In genomic region chrX:37926700-37927099, GRCh38 we compare ENCODE assay signal across 8 cellular contexts.
DNase-seq lines count a peak whose midpoint lies in the region; ATAC-seq and TF ChIP-seq lines count a peak whose summit lies in the region.

No MANE protein-coding gene starts in this region.

- no peaks in the 10 kb centered on the region for H3K27me3 ChIP-seq in GM23338 (ENCODE audit: insufficient read depth)
- H3K27me3 ChIP-seq in neural cell (ENCODE audit: insufficient read depth, low read depth, low read length), result no peaks in the 10 kb centered on the region
- H3K27me3 ChIP-seq in gastrocnemius medialis, result no peaks in the 10 kb centered on the region

- H3K79me2 ChIP-seq in GM23338 (replicated peaks; ENCODE audit: insufficient read depth), result no peaks in the 10 kb centered on the region
- H3K79me2 ChIP-seq in neural cell (replicated peaks; ENCODE audit: insufficient read depth, low read length), result no peaks in the 10 kb centered on the region

- no peak for TF ChIP-seq POLR2A in gastrocnemius medialis (IDR thresholded peaks at IDR 0.05)

- TF ChIP-seq EP300 in neural cell (conservative IDR thresholded peaks at IDR 0.05; ENCODE audit: poor library complexity, severe bottlenecking), result no peak

- H3K4me1 ChIP-seq in GM23338 (ENCODE audit: insufficient read depth) (no peaks in the 10 kb centered on the region), gastrocnemius medialis (no peaks in the 10 kb centered on the region)

- CTCF ChIA-PET in Calu3 (lab: Charles Lee), result interaction anchor here (0.6 to 1.0 kb wide), 2 partner anchors 241 to 248 kb away, joined by 3 to 4 read pairs; no protein-coding TSS in a partner anchor

- H4K20me1 ChIP-seq in GM23338 (replicated peaks; ENCODE audit: insufficient read depth), result no peaks in the 10 kb centered on the region
- H4K20me1 ChIP-seq in neural cell (ENCODE audit: insufficient read depth), result no peaks in the 10 kb centered on the region

- H3K36me3 ChIP-seq in GM23338 (ENCODE audit: insufficient read depth) (no peaks in the 10 kb centered on the region), neural cell (ENCODE audit: insufficient read depth, low read length) (no peaks in the 10 kb centered on the region), gastrocnemius medialis (no peaks in the 10 kb centered on the region)

- no peak overlapping the region for H3K4me3 Mint-ChIP-seq in GM23338
- H3K4me3 Mint-ChIP-seq in effector memory CD8-positive, alpha-beta T cell, result no peak overlapping the region
- no peak overlapping the region for H3K4me3 Mint-ChIP-seq in Calu3 (ENCODE audit: low read depth, unreplicated experiment)

- H3K27ac Mint-ChIP-seq in GM23338 (no peak overlapping the region), Calu3 (ENCODE audit: unreplicated experiment) (no peak overlapping the region)
- no peak overlapping the region for H3K27ac Mint-ChIP-seq in effector memory CD8-positive, alpha-beta T cell

- H3K36me3 Mint-ChIP-seq in GM23338 (ENCODE audit: low read depth) (no peaks in the 10 kb centered on the region), Calu3 (ENCODE audit: insufficient read depth, unreplicated experiment) (no peaks in the 10 kb centered on the region)
- H3K36me3 Mint-ChIP-seq in effector memory CD8-positive, alpha-beta T cell (ENCODE audit: insufficient read depth), result no peaks in the 10 kb centered on the region

- H3K27me3 Mint-ChIP-seq in GM23338 (ENCODE audit: insufficient read depth, low read depth, poor library complexity), result no peaks in the 10 kb centered on the region
- H3K27me3 Mint-ChIP-seq in effector memory CD8-positive, alpha-beta T cell, result peaks cover 6 to 9% of the 10 kb centered on the region in 2 donors
- no peaks in the 10 kb centered on the region for H3K27me3 Mint-ChIP-seq in Calu3 (ENCODE audit: unreplicated experiment)

- TF ChIP-seq RAD21 in neural cell (conservative IDR thresholded peaks at IDR 0.05), result peak; percentile 73

- ATAC-seq in GM23338, result no peak; the same call in 2 of the 3 replicates
- ATAC-seq in effector memory CD8-positive, alpha-beta T cell (replicated peaks), result peak; percentile 65
- no peak for ATAC-seq in gastrocnemius medialis

- no peaks in the 10 kb centered on the region for H3K9me3 ChIP-seq in neural cell (ENCODE audit: low read length)
- H3K9me3 ChIP-seq in gastrocnemius medialis, result no peaks in the 10 kb centered on the region

- H3K4me3 ChIP-seq in GM23338, result no peak overlapping the region
- no peak overlapping the region for H3K4me3 ChIP-seq in neural cell (ENCODE audit: low read length)
- no peak overlapping the region for H3K4me3 ChIP-seq in gastrocnemius medialis

- intact Hi-C loops in gastrocnemius medialis (cut with DNase I; ENCODE audit: low total_unique reads) (loop anchor here (2.0 kb wide), 1 partner anchor 400 kb away; the partner anchor contains the start of gene RPGR), Calu3 (cut with micrococcal nuclease; ENCODE audit: unreplicated experiment) (loop anchor here (1.0 to 2.0 kb wide), 2 partner anchors 240 to 248 kb away; no protein-coding TSS in a partner anchor)

- no peak overlapping the region for H3K9ac ChIP-seq in neural cell (ENCODE audit: low read length)

- H3K9me2 ChIP-seq in GM23338 (ENCODE audit: insufficient read depth) (no peaks in the 10 kb centered on the region), neural cell (ENCODE audit: insufficient read depth, low read length) (no peaks in the 10 kb centered on the region)

- no peak overlapping the region for H2AFZ ChIP-seq in GM23338
- H2AFZ ChIP-seq in neural cell (ENCODE audit: low read depth, low read length), result no peak overlapping the region

- H3K4me1 Mint-ChIP-seq in GM23338 (no peaks in the 10 kb centered on the region), Calu3 (ENCODE audit: low read depth, unreplicated experiment) (peaks cover 8% of the 10 kb centered on the region)
- peaks cover 0 to 5% of the 10 kb centered on the region in 2 donors for H3K4me1 Mint-ChIP-seq in effector memory CD8-positive, alpha-beta T cell (ENCODE audit: low read depth in 2 of 2)

- no peaks in the 10 kb centered on the region for H3F3A ChIP-seq in GM23338 (replicated peaks; ENCODE audit: low read depth)
- no peaks in the 10 kb centered on the region for H3F3A ChIP-seq in neural cell (ENCODE audit: insufficient read depth, low read length, poor library complexity, severe bottlenecking)

- TF ChIP-seq CTCF in GM23338 (conservative IDR thresholded peaks at IDR 0.05; ENCODE audit: low read depth in 2 of 2), result peak; percentile 43 to 58; a peak in 3 of 4 replicates
- peak; percentile 63 for TF ChIP-seq CTCF in neural cell (IDR thresholded peaks at IDR 0.05; ENCODE audit: poor library complexity, severe bottlenecking)
- TF ChIP-seq CTCF in gastrocnemius medialis (IDR thresholded peaks at IDR 0.05 in 4 of 5, conservative IDR thresholded peaks at IDR 0.05 in 1 of 5), result peak in 2 of 5 experiments; percentile 20 to 35
- TF ChIP-seq CTCF in Calu3 (IDR thresholded peaks at IDR 0.05; ENCODE audit: unreplicated experiment), result no peak

- H3K9me3 Mint-ChIP-seq in GM23338 (no peaks in the 10 kb centered on the region), Calu3 (ENCODE audit: low read depth, unreplicated experiment) (no peaks in the 10 kb centered on the region)
- H3K9me3 Mint-ChIP-seq in effector memory CD8-positive, alpha-beta T cell, result no peaks in the 10 kb centered on the region

- no TSS peak for BruUV-seq in Calu3 (replicated peaks; lab: Mats Ljungman, UMichigan)

- peak; percentile 5 for DNase-seq in CD1c-positive myeloid dendritic cell (ENCODE audit: extremely low spot score)
- DNase-seq in GM23338 (ENCODE audit: low spot score), result peak; percentile 47
- peak; percentile 1 for DNase-seq in NCI-H774 (lab: John Stamatoyannopoulos, UW)
- no peak for DNase-seq in effector memory CD8-positive, alpha-beta T cell
- no peak for DNase-seq in gastrocnemius medialis
- no peak for DNase-seq in Calu3
- DNase-seq in anterior cingulate cortex (lab: John Stamatoyannopoulos, UW), result no peak

- H3K27ac ChIP-seq in GM23338 (ENCODE audit: low read depth) (no peak overlapping the region), neural cell (ENCODE audit: low read length) (no peak overlapping the region), gastrocnemius medialis (no peak overlapping the region)

- H3K4me2 ChIP-seq in GM23338 (no peak overlapping the region), neural cell (ENCODE audit: low read length) (no peak overlapping the region)

- in situ Hi-C loops in gastrocnemius medialis (cut with MboI; ENCODE audit: low sequenced_read_pairs in 4 of 4), result no loop called here

TF ChIP-seq in GM23338, 12 proteins besides CTCF, POLR2A, EP300 and RAD21:
- no peak for TF ChIP-seq JUNB (IDR thresholded peaks at IDR 0.05; ENCODE audit: unreplicated experiment)
- no peak for TF ChIP-seq STAT1 (IDR thresholded peaks at IDR 0.05; ENCODE audit: unreplicated experiment)
- TF ChIP-seq ETS1 (IDR thresholded peaks at IDR 0.05), result no peak
- no peak for TF ChIP-seq EZH2phosphoT487 (IDR thresholded peaks at IDR 0.05; ENCODE audit: unreplicated experiment)
- TF ChIP-seq EZH2 (IDR thresholded peaks at IDR 0.05; ENCODE audit: low read depth, unreplicated experiment), result no peak
TF ChIP-seq in GM23338: peak in this region for 0.

TF ChIP-seq in neural cell, 6 proteins besides CTCF, POLR2A, EP300 and RAD21:
- TF ChIP-seq POLR2AphosphoS5 (IDR thresholded peaks at IDR 0.05), result no peak
- TF ChIP-seq REST (IDR thresholded peaks at IDR 0.05; ENCODE audit: borderline replicate concordance), result no peak
- TF ChIP-seq MXI1 (conservative IDR thresholded peaks at IDR 0.05; ENCODE audit: poor library complexity, severe bottlenecking), result no peak
- no peak for TF ChIP-seq EZH2 (IDR thresholded peaks at IDR 0.05; ENCODE audit: borderline replicate concordance, insufficient read depth, low read length, poor library complexity, severe bottlenecking)
- peak; percentile 77 for TF ChIP-seq SMC3 (conservative IDR thresholded peaks at IDR 0.05; ENCODE audit: poor library complexity)
- no peak for TF ChIP-seq TAF1 (IDR thresholded peaks at IDR 0.05; ENCODE audit: low read depth)

Comparison
In these comparisons a context has a peak if more than half of its experiments do, and no peak if none do; other contexts are left out.
1. DNase-seq: peak in CD1c-positive myeloid dendritic cell (single experiment), GM23338 (single experiment) and NCI-H774 (single experiment); none in effector memory CD8-positive, alpha-beta T cell (0 of 3), gastrocnemius medialis (0 of 2), Calu3 (single experiment) and anterior cingulate cortex (0 of 58).